ENCODE assay signal across 1 cellular context in the genomic region with DNA sequence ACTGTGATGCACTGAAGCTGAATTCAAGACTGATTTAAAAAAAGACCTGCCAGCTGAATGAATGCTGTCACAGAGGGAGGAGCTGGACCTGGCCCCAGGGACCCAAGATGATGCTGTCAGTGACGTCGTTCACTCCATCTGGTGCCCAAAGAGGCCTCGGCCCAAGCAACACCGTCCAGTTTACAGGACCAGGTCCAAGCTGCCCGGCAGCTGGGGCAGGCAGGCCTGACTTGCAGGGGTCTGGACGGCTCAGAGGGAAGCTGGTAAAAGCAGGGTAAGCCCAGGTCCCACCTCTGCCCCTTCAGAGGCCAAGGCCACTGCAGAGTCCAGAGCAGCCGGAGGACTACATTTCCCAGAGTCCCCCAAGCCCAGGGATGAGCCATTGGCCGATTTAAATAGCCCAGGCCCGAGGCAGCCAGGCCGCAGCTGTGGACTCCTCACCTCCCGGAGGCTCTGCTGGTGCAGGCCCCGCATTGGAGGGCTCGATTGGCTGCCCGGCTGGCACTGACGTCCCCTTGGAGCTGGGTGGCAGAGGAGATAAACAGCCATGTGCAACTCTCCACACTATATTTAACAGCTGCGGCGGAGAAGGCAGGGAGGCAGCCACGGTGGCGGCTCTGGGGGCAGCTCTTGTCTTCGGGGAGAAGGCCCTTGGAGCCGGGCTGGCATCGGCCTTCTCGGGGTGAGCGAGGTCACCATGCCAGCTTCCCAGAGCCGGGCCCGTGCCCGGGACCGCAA.
TF ChIP-seq lines count a peak whose summit lies in the region.

A gene (plus strand): TSS at position 423 of the 738 bp plus-strand sequence. CDS start 275 bp downstream, at position 698.

TF ChIP-seq in HepG2, 621 proteins besides CTCF, POLR2A, EP300 and RAD21 (continued from another document and continues in another):
- TF ChIP-seq, protein P1, sequence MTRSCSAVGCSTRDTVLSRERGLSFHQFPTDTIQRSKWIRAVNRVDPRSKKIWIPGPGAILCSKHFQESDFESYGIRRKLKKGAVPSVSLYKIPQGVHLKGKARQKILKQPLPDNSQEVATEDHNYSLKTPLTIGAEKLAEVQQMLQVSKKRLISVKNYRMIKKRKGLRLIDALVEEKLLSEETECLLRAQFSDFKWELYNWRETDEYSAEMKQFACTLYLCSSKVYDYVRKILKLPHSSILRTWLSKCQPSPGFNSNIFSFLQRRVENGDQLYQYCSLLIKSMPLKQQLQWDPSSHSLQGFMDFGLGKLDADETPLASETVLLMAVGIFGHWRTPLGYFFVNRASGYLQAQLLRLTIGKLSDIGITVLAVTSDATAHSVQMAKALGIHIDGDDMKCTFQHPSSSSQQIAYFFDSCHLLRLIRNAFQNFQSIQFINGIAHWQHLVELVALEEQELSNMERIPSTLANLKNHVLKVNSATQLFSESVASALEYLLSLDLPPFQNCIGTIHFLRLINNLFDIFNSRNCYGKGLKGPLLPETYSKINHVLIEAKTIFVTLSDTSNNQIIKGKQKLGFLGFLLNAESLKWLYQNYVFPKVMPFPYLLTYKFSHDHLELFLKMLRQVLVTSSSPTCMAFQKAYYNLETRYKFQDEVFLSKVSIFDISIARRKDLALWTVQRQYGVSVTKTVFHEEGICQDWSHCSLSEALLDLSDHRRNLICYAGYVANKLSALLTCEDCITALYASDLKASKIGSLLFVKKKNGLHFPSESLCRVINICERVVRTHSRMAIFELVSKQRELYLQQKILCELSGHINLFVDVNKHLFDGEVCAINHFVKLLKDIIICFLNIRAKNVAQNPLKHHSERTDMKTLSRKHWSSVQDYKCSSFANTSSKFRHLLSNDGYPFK (CRISPR knock-in tag; IDR thresholded peaks at IDR 0.05; ENCODE audit: borderline replicate concordance) = peak; percentile 69; the same call in 1 of the 2 replicates
- TF ChIP-seq RBFOX2 (IDR thresholded peaks at IDR 0.05; ENCODE audit: low read depth, low read length) (peak; percentile 44; the same call in 1 of the 2 replicates), CREM (IDR thresholded peaks at IDR 0.05) (peak; percentile 49), CREM (CRISPR knock-in tag; IDR thresholded peaks at IDR 0.05) (no peak), ZNF713 (CRISPR knock-in tag; IDR thresholded peaks at IDR 0.05) (0 out of 2 replicates have a peak, but pooled peaks have one; percentile 42), ZNF235 (CRISPR knock-in tag; IDR thresholded peaks at IDR 0.05; ENCODE audit: borderline replicate concordance) (0 out of 2 replicates have a peak, but pooled peaks have one; percentile 25), ZNF30 (CRISPR knock-in tag; IDR thresholded peaks at IDR 0.05) (0 out of 2 replicates have a peak, but pooled peaks have one; percentile 53), NR2C2 (CRISPR knock-in tag; IDR thresholded peaks at IDR 0.05; ENCODE audit: borderline replicate concordance) (peak; percentile 75; the same call in 1 of the 2 replicates), NCOA2 (CRISPR knock-in tag; IDR thresholded peaks at IDR 0.05) (no peak), LCORL (IDR thresholded peaks at IDR 0.05) (no peak), LCORL (CRISPR knock-in tag; IDR thresholded peaks at IDR 0.05) (peak; percentile 17; the same call in 1 of the 2 replicates), BORCS8-MEF2B (CRISPR knock-in tag; IDR thresholded peaks at IDR 0.05) (peak; percentile 68; the same call in 1 of the 2 replicates), YY1 (IDR thresholded peaks at IDR 0.05; ENCODE audit: insufficient read depth, insufficient replicate concordance, low read depth, low read length) (peak; percentile 33), ZNF234 (CRISPR knock-in tag; conservative IDR thresholded peaks at IDR 0.05) (no peak), RFXAP (CRISPR knock-in tag; IDR thresholded peaks at IDR 0.05; ENCODE audit: borderline replicate concordance) (no peak), MEIS1 (CRISPR knock-in tag; IDR thresholded peaks at IDR 0.05; ENCODE audit: borderline replicate concordance) (no peak), FOSL2 (CRISPR knock-in tag; IDR thresholded peaks at IDR 0.05) (peak; percentile 58), ZFX (CRISPR knock-in tag; IDR thresholded peaks at IDR 0.05; ENCODE audit: low read depth) (peak; percentile 99), PHF8 (CRISPR knock-in tag; IDR thresholded peaks at IDR 0.05) (peak; percentile 79), ZKSCAN1 (IDR thresholded peaks at IDR 0.05; ENCODE audit: low read length) (no peak), CHD2 (IDR thresholded peaks at IDR 0.05; ENCODE audit: low read depth, low read length) (no peak), CENPT (CRISPR knock-in tag; IDR thresholded peaks at IDR 0.05; ENCODE audit: low read depth) (no peak), ERF (CRISPR knock-in tag; IDR thresholded peaks at IDR 0.05) (0 out of 2 replicates have a peak, but pooled peaks have one; percentile 39), SAP130 (CRISPR knock-in tag; IDR thresholded peaks at IDR 0.05; ENCODE audit: low read depth) (peak; percentile 28; the same call in 1 of the 2 replicates), GATAD1 (CRISPR knock-in tag; IDR thresholded peaks at IDR 0.05) (no peak), GTF3A (CRISPR knock-in tag; conservative IDR thresholded peaks at IDR 0.05) (no peak), IRF2 (CRISPR knock-in tag; IDR thresholded peaks at IDR 0.05) (peak; percentile 60; the same call in 1 of the 2 replicates), POLR2G (IDR thresholded peaks at IDR 0.05; ENCODE audit: low read depth, low read length) (peak; percentile 53; the same call in 1 of the 2 replicates), ELF4 (CRISPR knock-in tag; IDR thresholded peaks at IDR 0.05; ENCODE audit: borderline replicate concordance) (no peak), ZFY (CRISPR knock-in tag; IDR thresholded peaks at IDR 0.05) (peak; percentile 99)
- TF ChIP-seq, protein P2, sequence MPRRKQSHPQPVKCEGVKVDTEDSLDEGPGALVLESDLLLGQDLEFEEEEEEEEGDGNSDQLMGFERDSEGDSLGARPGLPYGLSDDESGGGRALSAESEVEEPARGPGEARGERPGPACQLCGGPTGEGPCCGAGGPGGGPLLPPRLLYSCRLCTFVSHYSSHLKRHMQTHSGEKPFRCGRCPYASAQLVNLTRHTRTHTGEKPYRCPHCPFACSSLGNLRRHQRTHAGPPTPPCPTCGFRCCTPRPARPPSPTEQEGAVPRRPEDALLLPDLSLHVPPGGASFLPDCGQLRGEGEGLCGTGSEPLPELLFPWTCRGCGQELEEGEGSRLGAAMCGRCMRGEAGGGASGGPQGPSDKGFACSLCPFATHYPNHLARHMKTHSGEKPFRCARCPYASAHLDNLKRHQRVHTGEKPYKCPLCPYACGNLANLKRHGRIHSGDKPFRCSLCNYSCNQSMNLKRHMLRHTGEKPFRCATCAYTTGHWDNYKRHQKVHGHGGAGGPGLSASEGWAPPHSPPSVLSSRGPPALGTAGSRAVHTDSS (CRISPR knock-in tag; conservative IDR thresholded peaks at IDR 0.05) = no peak
- TF ChIP-seq, protein P3, sequence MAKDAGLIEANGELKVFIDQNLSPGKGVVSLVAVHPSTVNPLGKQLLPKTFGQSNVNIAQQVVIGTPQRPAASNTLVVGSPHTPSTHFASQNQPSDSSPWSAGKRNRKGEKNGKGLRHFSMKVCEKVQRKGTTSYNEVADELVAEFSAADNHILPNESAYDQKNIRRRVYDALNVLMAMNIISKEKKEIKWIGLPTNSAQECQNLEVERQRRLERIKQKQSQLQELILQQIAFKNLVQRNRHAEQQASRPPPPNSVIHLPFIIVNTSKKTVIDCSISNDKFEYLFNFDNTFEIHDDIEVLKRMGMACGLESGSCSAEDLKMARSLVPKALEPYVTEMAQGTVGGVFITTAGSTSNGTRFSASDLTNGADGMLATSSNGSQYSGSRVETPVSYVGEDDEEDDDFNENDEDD (CRISPR knock-in tag; IDR thresholded peaks at IDR 0.05; ENCODE audit: borderline replicate concordance) = no peak
- TF ChIP-seq, protein P4, sequence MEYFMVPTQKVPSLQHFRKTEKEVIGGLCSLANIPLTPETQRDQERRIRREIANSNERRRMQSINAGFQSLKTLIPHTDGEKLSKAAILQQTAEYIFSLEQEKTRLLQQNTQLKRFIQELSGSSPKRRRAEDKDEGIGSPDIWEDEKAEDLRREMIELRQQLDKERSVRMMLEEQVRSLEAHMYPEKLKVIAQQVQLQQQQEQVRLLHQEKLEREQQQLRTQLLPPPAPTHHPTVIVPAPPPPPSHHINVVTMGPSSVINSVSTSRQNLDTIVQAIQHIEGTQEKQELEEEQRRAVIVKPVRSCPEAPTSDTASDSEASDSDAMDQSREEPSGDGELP (IDR thresholded peaks at IDR 0.05; ENCODE audit: borderline replicate concordance, low read depth) = peak; percentile 49; the same call in 1 of the 2 replicates
- TF ChIP-seq, protein P5, sequence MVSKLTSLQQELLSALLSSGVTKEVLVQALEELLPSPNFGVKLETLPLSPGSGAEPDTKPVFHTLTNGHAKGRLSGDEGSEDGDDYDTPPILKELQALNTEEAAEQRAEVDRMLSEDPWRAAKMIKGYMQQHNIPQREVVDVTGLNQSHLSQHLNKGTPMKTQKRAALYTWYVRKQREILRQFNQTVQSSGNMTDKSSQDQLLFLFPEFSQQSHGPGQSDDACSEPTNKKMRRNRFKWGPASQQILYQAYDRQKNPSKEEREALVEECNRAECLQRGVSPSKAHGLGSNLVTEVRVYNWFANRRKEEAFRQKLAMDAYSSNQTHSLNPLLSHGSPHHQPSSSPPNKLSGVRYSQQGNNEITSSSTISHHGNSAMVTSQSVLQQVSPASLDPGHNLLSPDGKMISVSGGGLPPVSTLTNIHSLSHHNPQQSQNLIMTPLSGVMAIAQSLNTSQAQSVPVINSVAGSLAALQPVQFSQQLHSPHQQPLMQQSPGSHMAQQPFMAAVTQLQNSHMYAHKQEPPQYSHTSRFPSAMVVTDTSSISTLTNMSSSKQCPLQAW (CRISPR knock-in tag; IDR thresholded peaks at IDR 0.05) = peak; percentile 64; the same call in 1 of the 2 replicates
- TF ChIP-seq, protein P6, sequence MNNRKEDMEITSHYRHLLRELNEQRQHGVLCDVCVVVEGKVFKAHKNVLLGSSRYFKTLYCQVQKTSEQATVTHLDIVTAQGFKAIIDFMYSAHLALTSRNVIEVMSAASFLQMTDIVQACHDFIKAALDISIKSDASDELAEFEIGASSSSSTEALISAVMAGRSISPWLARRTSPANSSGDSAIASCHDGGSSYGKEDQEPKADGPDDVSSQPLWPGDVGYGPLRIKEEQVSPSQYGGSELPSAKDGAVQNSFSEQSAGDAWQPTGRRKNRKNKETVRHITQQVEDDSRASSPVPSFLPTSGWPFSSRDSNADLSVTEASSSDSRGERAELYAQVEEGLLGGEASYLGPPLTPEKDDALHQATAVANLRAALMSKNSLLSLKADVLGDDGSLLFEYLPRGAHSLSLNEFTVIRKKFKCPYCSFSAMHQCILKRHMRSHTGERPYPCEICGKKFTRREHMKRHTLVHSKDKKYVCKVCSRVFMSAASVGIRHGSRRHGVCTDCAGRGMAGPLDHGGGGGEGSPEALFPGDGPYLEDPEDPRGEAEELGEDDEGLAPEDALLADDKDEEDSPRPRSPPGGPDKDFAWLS (CRISPR knock-in tag; IDR thresholded peaks at IDR 0.05; ENCODE audit: borderline replicate concordance) = 0 out of 2 replicates have a peak, but pooled peaks have one; percentile 40
- TF ChIP-seq, protein P7, sequence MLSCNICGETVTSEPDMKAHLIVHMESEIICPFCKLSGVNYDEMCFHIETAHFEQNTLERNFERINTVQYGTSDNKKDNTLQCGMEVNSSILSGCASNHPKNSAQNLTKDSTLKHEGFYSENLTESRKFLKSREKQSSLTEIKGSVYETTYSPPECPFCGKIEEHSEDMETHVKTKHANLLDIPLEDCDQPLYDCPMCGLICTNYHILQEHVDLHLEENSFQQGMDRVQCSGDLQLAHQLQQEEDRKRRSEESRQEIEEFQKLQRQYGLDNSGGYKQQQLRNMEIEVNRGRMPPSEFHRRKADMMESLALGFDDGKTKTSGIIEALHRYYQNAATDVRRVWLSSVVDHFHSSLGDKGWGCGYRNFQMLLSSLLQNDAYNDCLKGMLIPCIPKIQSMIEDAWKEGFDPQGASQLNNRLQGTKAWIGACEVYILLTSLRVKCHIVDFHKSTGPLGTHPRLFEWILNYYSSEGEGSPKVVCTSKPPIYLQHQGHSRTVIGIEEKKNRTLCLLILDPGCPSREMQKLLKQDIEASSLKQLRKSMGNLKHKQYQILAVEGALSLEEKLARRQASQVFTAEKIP (CRISPR knock-in tag; IDR thresholded peaks at IDR 0.05; ENCODE audit: borderline replicate concordance) = no peak
- TF ChIP-seq, protein P8, sequence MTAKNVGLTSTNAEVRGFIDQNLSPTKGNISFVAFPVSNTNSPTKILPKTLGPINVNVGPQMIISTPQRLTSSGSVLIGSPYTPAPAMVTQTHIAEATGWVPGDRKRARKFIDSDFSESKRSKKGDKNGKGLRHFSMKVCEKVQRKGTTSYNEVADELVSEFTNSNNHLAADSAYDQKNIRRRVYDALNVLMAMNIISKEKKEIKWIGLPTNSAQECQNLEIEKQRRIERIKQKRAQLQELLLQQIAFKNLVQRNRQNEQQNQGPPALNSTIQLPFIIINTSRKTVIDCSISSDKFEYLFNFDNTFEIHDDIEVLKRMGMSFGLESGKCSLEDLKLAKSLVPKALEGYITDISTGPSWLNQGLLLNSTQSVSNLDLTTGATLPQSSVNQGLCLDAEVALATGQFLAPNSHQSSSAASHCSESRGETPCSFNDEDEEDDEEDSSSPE (CRISPR knock-in tag; IDR thresholded peaks at IDR 0.05) = peak; percentile 42; the same call in 1 of the 2 replicates
- TF ChIP-seq, protein P9, sequence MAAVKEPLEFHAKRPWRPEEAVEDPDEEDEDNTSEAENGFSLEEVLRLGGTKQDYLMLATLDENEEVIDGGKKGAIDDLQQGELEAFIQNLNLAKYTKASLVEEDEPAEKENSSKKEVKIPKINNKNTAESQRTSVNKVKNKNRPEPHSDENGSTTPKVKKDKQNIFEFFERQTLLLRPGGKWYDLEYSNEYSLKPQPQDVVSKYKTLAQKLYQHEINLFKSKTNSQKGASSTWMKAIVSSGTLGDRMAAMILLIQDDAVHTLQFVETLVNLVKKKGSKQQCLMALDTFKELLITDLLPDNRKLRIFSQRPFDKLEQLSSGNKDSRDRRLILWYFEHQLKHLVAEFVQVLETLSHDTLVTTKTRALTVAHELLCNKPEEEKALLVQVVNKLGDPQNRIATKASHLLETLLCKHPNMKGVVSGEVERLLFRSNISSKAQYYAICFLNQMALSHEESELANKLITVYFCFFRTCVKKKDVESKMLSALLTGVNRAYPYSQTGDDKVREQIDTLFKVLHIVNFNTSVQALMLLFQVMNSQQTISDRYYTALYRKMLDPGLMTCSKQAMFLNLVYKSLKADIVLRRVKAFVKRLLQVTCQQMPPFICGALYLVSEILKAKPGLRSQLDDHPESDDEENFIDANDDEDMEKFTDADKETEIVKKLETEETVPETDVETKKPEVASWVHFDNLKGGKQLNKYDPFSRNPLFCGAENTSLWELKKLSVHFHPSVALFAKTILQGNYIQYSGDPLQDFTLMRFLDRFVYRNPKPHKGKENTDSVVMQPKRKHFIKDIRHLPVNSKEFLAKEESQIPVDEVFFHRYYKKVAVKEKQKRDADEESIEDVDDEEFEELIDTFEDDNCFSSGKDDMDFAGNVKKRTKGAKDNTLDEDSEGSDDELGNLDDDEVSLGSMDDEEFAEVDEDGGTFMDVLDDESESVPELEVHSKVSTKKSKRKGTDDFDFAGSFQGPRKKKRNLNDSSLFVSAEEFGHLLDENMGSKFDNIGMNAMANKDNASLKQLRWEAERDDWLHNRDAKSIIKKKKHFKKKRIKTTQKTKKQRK (IDR thresholded peaks at IDR 0.05; ENCODE audit: low read length) = no peak
- TF ChIP-seq, protein P10, sequence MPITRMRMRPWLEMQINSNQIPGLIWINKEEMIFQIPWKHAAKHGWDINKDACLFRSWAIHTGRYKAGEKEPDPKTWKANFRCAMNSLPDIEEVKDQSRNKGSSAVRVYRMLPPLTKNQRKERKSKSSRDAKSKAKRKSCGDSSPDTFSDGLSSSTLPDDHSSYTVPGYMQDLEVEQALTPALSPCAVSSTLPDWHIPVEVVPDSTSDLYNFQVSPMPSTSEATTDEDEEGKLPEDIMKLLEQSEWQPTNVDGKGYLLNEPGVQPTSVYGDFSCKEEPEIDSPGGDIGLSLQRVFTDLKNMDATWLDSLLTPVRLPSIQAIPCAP (CRISPR knock-in tag; IDR thresholded peaks at IDR 0.05; ENCODE audit: low read depth) = no peak
